ENCODE assay signal across 27 cellular contexts in genomic region chr12:68070957-68071356, GRCh38.
"Had no signal": no experiment of that assay in that cellular context is flagged by ENCODE, and none has a peak within 500 bp of the region (broad histone marks: within the 10 kb centered on the region; RNA-seq: fewer than 3 reads in every experiment).

No MANE protein-coding gene starts in this region.

- DNase-seq: stimulated activated CD4-positive, alpha-beta T cell treated with anti-CD3 and anti-CD28 coated beads, Interleukin-2, amount 100 ng/mL, for 48 hours; stimulated activated CD4-positive, alpha-beta T cell treated with anti-CD3 and anti-CD28 coated beads, Interleukin-4, amount 100 ng/mL, for 1 hour; stimulated activated CD4-positive, alpha-beta T cell treated with anti-CD3 and anti-CD28 coated beads, Interleukin-4, amount 100 ng/mL, for 24 hours; stimulated activated CD4-positive, alpha-beta T cell treated with anti-CD3 and anti-CD28 coated beads, Interleukin-4, amount 100 ng/mL, for 4 hours; stimulated activated CD8-positive, alpha-beta memory T cell treated with anti-CD3 and anti-CD28 coated beads, Interleukin-4, amount 100 ng/mL, for 48 hours; stimulated activated naive B cell treated with anti-CD40 and anti-IgM and Interleukin-4, amounts not matched to agents 10 μg/mL and 1 μg/mL and 100 μg/mL, for 72 hours; stimulated activated naive CD4-positive, alpha-beta T cell; stimulated activated naive CD4-positive, alpha-beta T cell treated with Interleukin-2 at 50 U/mL for 16 hours; stimulated activated naive CD8-positive, alpha-beta T cell treated with anti-CD3 and anti-CD28 coated beads, Interleukin-15, amount 100 ng/mL, for 72 hours; stimulated activated naive CD8-positive, alpha-beta T cell treated with anti-CD3 and anti-CD28 coated beads, Interleukin-15, Interleukin-2, amounts not matched to agents 100 U/mL and 50 U/mL, for 24 hours; stomach; substantia nigra; testis; thyroid gland; tibial artery; transverse colon; trophoblast cell; upper lobe of left lung; upper lobe of right lung; uterus had no signal

- H3K27ac ChIP-seq: stomach, suprapubic skin, testis, thoracic aorta, thyroid gland, tibial artery, tibial nerve, transverse colon, upper lobe of left lung, upper lobe of right lung, uterus, vagina had no signal

- H3K27me3 ChIP-seq: stomach, suprapubic skin, testis, thyroid gland, tibial artery, tibial nerve, transverse colon, upper lobe of left lung, upper lobe of right lung, uterus, vagina had no signal

- H3K4me3 Mint-ChIP-seq: stimulated activated memory B cell treated with anti-CD40 and anti-IgM and Interleukin-4, amounts not matched to agents 10 μg/mL and 1 μg/mL and 100 μg/mL, for 72 hours; stimulated activated naive B cell treated with anti-CD40 and anti-IgM and Interleukin-4, amounts not matched to agents 10 μg/mL and 1 μg/mL and 100 μg/mL, for 72 hours; stimulated activated naive CD8-positive, alpha-beta T cell treated with anti-CD3 and anti-CD28 coated beads, Interleukin-15, amount 100 ng/mL, for 72 hours; stimulated activated naive CD8-positive, alpha-beta T cell treated with anti-CD3 and anti-CD28 coated beads, Interleukin-15, Interleukin-2, amounts not matched to agents 100 ng/mL and 50 ng/mL, for 24 hours; type B pancreatic cell had no signal

- ATAC-seq: stimulated activated memory B cell treated with anti-CD40 and anti-IgM and Interleukin-4, amounts not matched to agents 10 μg/mL and 1 μg/mL and 100 μg/mL, for 72 hours; stimulated activated naive B cell treated with anti-CD40 and anti-IgM and Interleukin-4, amounts not matched to agents 10 μg/mL and 1 μg/mL and 100 μg/mL, for 72 hours; stimulated activated naive CD8-positive, alpha-beta T cell treated with anti-CD3 and anti-CD28 coated beads, Interleukin-15, amount 100 ng/mL, for 72 hours; stimulated activated naive CD8-positive, alpha-beta T cell treated with anti-CD3 and anti-CD28 coated beads, Interleukin-15, Interleukin-2, amounts not matched to agents 100 U/mL and 50 U/mL, for 24 hours; upper lobe of right lung had no signal

- H3K27me3 Mint-ChIP-seq: stimulated activated memory B cell treated with anti-CD40 and anti-IgM and Interleukin-4, amounts not matched to agents 10 μg/mL and 1 μg/mL and 100 μg/mL, for 72 hours; stimulated activated naive B cell treated with anti-CD40 and anti-IgM and Interleukin-4, amounts not matched to agents 10 μg/mL and 1 μg/mL and 100 μg/mL, for 72 hours; stimulated activated naive CD8-positive, alpha-beta T cell treated with anti-CD3 and anti-CD28 coated beads, Interleukin-15, amount 100 ng/mL, for 72 hours; stimulated activated naive CD8-positive, alpha-beta T cell treated with anti-CD3 and anti-CD28 coated beads, Interleukin-15, Interleukin-2, amounts not matched to agents 100 ng/mL and 50 ng/mL, for 24 hours; type B pancreatic cell had no signal

- H3K9me3 Mint-ChIP-seq: type B pancreatic cell had no signal

- H3K36me3 Mint-ChIP-seq: type B pancreatic cell had no signal

- H3K27ac Mint-ChIP-seq: stimulated activated memory B cell treated with anti-CD40 and anti-IgM and Interleukin-4, amounts not matched to agents 10 μg/mL and 1 μg/mL and 100 μg/mL, for 72 hours; stimulated activated naive B cell treated with anti-CD40 and anti-IgM and Interleukin-4, amounts not matched to agents 10 μg/mL and 1 μg/mL and 100 μg/mL, for 72 hours; stimulated activated naive CD8-positive, alpha-beta T cell treated with anti-CD3 and anti-CD28 coated beads, Interleukin-15, Interleukin-2, amounts not matched to agents 100 ng/mL and 50 ng/mL, for 24 hours; type B pancreatic cell had no signal

- H3K36me3 ChIP-seq: stomach, suprapubic skin, thoracic aorta, thyroid gland, tibial artery, tibial nerve, transverse colon, upper lobe of left lung, upper lobe of right lung, uterus, vagina had no signal

- H3K9me3 ChIP-seq: testis, thoracic aorta, thyroid gland, tibial artery, transverse colon, uterus, vagina had no signal

- H3K4me3 ChIP-seq: stomach, suprapubic skin, testis, thoracic aorta, thyroid gland, tibial artery, tibial nerve, transverse colon, upper lobe of left lung, upper lobe of right lung, uterus, vagina had no signal

- H3K4me1 ChIP-seq: stomach, suprapubic skin, testis, thyroid gland, tibial artery, tibial nerve, transverse colon, upper lobe of left lung, upper lobe of right lung, uterus, vagina had no signal
